ENCODE assay signal across 18 cellular contexts in genomic region chr10:48938990-48939536, GRCh38. TPM values are rescaled to one million over a fixed set of nuclear protein-coding genes. Genes with fewer than 3 reads are reported as not detected.
DNase-seq lines count a peak whose midpoint lies in the region; ATAC-seq and TF ChIP-seq lines count a peak whose summit lies in the region.
"Had no signal": no experiment of that assay in that cellular context is flagged by ENCODE, and none has a peak within 500 bp of the region (broad histone marks: within the 10 kb centered on the region; RNA-seq: fewer than 3 reads in every experiment).

No MANE protein-coding gene starts in this region.

- no peaks in the 10 kb centered on the region for H3K36me3 Mint-ChIP-seq in endodermal cell (ENCODE audit: low read depth)
- H3K36me3 Mint-ChIP-seq in stimulated activated effector memory CD8-positive, alpha-beta T cell treated with anti-CD3 and anti-CD28 coated beads, Interleukin-12 subunit alpha, Interleukin-12 subunit beta, amount 100 ng/mL, for 72 hours = no peaks in the 10 kb centered on the region

- WGBS in endodermal cell (ENCODE audit: insufficient coverage in 1 of 2, insufficient read length in 1 of 2), 2 experiments = 79% methylated on average over 6 of the region's 6 CpGs; no CpG with 5 or more reads in 1 of the 2 experiments

- no peaks in the 10 kb centered on the region for H3K27me3 Mint-ChIP-seq in endodermal cell (ENCODE audit: insufficient read depth)
- H3K27me3 Mint-ChIP-seq: CD4-positive, alpha-beta T cell had no signal

- no peak overlapping the region for H3K27ac ChIP-seq in endodermal cell (ENCODE audit: low read depth, low read length)
- H3K27ac ChIP-seq: BLaER1 treated with 17β-estradiol and CSF1 and Interleukin-3, amounts not matched to agents 10 nM and 100 nM had no signal

- no peak overlapping the region for H3K9ac ChIP-seq in endodermal cell (ENCODE audit: extremely low read depth, low read length, poor library complexity, severe bottlenecking)
- H3K9ac ChIP-seq: BLaER1 treated with 17β-estradiol and CSF1 and Interleukin-3, amounts not matched to agents 10 nM and 100 nM had no signal

- no peak overlapping the region for H3K27ac Mint-ChIP-seq in endodermal cell
- H3K27ac Mint-ChIP-seq in stimulated activated effector memory CD8-positive, alpha-beta T cell treated with anti-CD3 and anti-CD28 coated beads, Interleukin-12 subunit alpha, Interleukin-12 subunit beta, amount 100 ng/mL, for 72 hours = no peak overlapping the region
- H3K27ac Mint-ChIP-seq: CD4-positive, alpha-beta T cell had no signal

- peak; percentile 30 for DNase-seq in activated CD8-positive, alpha-beta memory T cell treated with anti-CD3 and anti-CD28 coated beads, Interleukin-2, amount 50 U/mL, for 48 hours
- DNase-seq in activated CD8-positive, alpha-beta memory T cell treated with anti-CD3 and anti-CD28 coated beads, Interleukin-2, amount 50 U/mL, for 4 hours = no peak
- peak; percentile 32 for DNase-seq in endodermal cell
- no peak for DNase-seq in stimulated activated effector memory CD8-positive, alpha-beta T cell treated with anti-CD3 and anti-CD28 coated beads, Interleukin-12 subunit alpha, Interleukin-12 subunit beta, amount 100 ng/mL, for 72 hours (ENCODE audit: low spot score in 2 of 2)
- DNase-seq in NCI-H2029 (lab: John Stamatoyannopoulos, UW) = no peak
- DNase-seq: 8988T; AML-193; Calu3; CD4-positive, alpha-beta T cell; DMS 273 treated with DMSO at 0.1 percent for 48 hours; IMR-90 had no signal

- H3K4me1 ChIP-seq in endodermal cell (ENCODE audit: control insufficient read depth, insufficient read depth, low read length) = no peaks in the 10 kb centered on the region
- H3K4me1 ChIP-seq: BLaER1 treated with 17β-estradiol and CSF1 and Interleukin-3, amounts not matched to agents 10 nM and 100 nM had no signal

- peaks cover 10% of the 10 kb centered on the region for H3K4me1 Mint-ChIP-seq in endodermal cell
- no peaks in the 10 kb centered on the region for H3K4me1 Mint-ChIP-seq in stimulated activated effector memory CD8-positive, alpha-beta T cell treated with anti-CD3 and anti-CD28 coated beads, Interleukin-12 subunit alpha, Interleukin-12 subunit beta, amount 100 ng/mL, for 72 hours

- ATAC-seq in stimulated activated effector memory CD8-positive, alpha-beta T cell treated with anti-CD3 and anti-CD28 coated beads, Interleukin-12 subunit alpha, Interleukin-12 subunit beta, amount 100 ng/mL, for 72 hours = peak; percentile 23
- ATAC-seq in GM19023 (IDR thresholded peaks at IDR 0.05; ENCODE audit: unreplicated experiment) (no peak), HG02610 (IDR thresholded peaks at IDR 0.05; ENCODE audit: unreplicated experiment) (no peak)
- ATAC-seq: HCT116 had no signal

- H3K27me3 ChIP-seq in endodermal cell (ENCODE audit: control insufficient read depth, insufficient read depth, low read length, poor library complexity, severe bottlenecking) = no peaks in the 10 kb centered on the region
- H3K27me3 ChIP-seq: BLaER1 treated with 17β-estradiol and CSF1 and Interleukin-3, amounts not matched to agents 10 nM and 100 nM had no signal

- TF ChIP-seq CTCF in endodermal cell (conservative IDR thresholded peaks at IDR 0.05) = no peak

- H3K4me3 ChIP-seq in endodermal cell (ENCODE audit: low read length) = no peak overlapping the region
- H3K4me3 ChIP-seq: BLaER1 treated with 17β-estradiol and CSF1 and Interleukin-3, amounts not matched to agents 10 nM and 100 nM had no signal

- no peaks in the 10 kb centered on the region for H3K9me3 Mint-ChIP-seq in endodermal cell
- no peaks in the 10 kb centered on the region for H3K9me3 Mint-ChIP-seq in stimulated activated effector memory CD8-positive, alpha-beta T cell treated with anti-CD3 and anti-CD28 coated beads, Interleukin-12 subunit alpha, Interleukin-12 subunit beta, amount 100 ng/mL, for 72 hours
- H3K9me3 Mint-ChIP-seq: CD4-positive, alpha-beta T cell had no signal

- H3K36me3 ChIP-seq in endodermal cell (ENCODE audit: control insufficient read depth, insufficient read depth, low read length) = no peaks in the 10 kb centered on the region

- H3K4me3 Mint-ChIP-seq in endodermal cell = no peak overlapping the region
- no peak overlapping the region for H3K4me3 Mint-ChIP-seq in stimulated activated effector memory CD8-positive, alpha-beta T cell treated with anti-CD3 and anti-CD28 coated beads, Interleukin-12 subunit alpha, Interleukin-12 subunit beta, amount 100 ng/mL, for 72 hours
- H3K4me3 Mint-ChIP-seq: CD4-positive, alpha-beta T cell had no signal

- H3K9me3 ChIP-seq in endodermal cell (ENCODE audit: control insufficient read depth, low read length) = no peaks in the 10 kb centered on the region
- H3K9me3 ChIP-seq: BLaER1 treated with 17β-estradiol and CSF1 and Interleukin-3, amounts not matched to agents 10 nM and 100 nM had no signal

RNA-seq across cellular contexts. Expression of gene LRRC18, which starts 0.6 kb away (rescaled TPM):
- not detected for total RNA-seq in endodermal cell
- polyA plus RNA-seq in endodermal cell (2013, experiment 1 of 2) = not detected
- not detected for polyA plus RNA-seq in endodermal cell (2013, experiment 2 of 2)
- total RNA-seq: Calu3; CD4-positive, alpha-beta T cell; Daoy; H1; HT-29; IMR-90 had no signal
- polyA plus RNA-seq: H1, IMR-90 had no signal

Comparison
In these comparisons a context has a peak if more than half of its experiments do, and no peak if none do; other contexts are left out.
1. DNase-seq: peak in activated CD8-positive, alpha-beta memory T cell treated with anti-CD3 and anti-CD28 coated beads, Interleukin-2, amount 50 U/mL, for 48 hours (single experiment) and endodermal cell (single experiment); none in activated CD8-positive, alpha-beta memory T cell treated with anti-CD3 and anti-CD28 coated beads, Interleukin-2, amount 50 U/mL, for 4 hours (single experiment), stimulated activated effector memory CD8-positive, alpha-beta T cell treated with anti-CD3 and anti-CD28 coated beads, Interleukin-12 subunit alpha, Interleukin-12 subunit beta, amount 100 ng/mL, for 72 hours (0 of 2) and NCI-H2029 (single experiment).